21 cellular contexts compared by ENCODE assay signal in the genomic region with DNA sequence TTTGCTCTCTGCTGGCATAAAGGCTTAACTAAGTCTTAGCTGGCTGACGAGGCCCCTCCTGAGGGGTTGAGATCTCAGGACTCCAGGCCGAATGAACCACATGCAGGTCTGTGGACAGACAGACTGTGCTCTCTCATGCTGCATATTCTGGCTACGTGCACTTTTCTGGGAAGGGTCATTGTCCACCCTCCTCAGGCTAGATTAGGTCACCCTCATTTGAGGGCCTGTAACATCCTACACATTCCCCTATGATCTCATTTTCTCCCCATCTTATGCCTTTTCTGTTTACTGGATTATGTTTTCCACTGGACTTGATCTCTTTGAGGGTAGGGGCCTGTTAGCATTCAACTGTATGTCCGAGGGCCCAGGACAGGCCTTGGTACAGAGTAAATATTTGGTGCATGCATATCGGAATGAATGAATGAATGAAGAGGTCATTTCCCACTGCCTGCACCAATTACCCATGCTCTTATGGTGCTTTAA.
"Had no signal": no experiment of that assay in that cellular context is flagged by ENCODE, and none has a peak within 500 bp of the region (broad histone marks: within the 10 kb centered on the region; RNA-seq: fewer than 3 reads in every experiment).

No MANE protein-coding gene starts in this region.

- H3K27me3 Mint-ChIP-seq: memory B cell; naive thymus-derived CD8-positive, alpha-beta T cell had no signal

- H3K27ac Mint-ChIP-seq: memory B cell had no signal

- H3K4me3 ChIP-seq: dorsolateral prefrontal cortex, left ventricle myocardium inferior, lower lobe of right lung, ovary, right atrium auricular region, tibial artery, upper lobe of right lung, vagina had no signal

- H3K9me3 Mint-ChIP-seq: memory B cell; naive thymus-derived CD8-positive, alpha-beta T cell; neural crest cell had no signal

- H3K4me1 ChIP-seq: foreskin keratinocyte, tibial artery, vagina had no signal

- H3K27me3 ChIP-seq: dorsolateral prefrontal cortex, foreskin keratinocyte, ovary, right atrium auricular region, tibial artery, upper lobe of right lung, vagina had no signal

- H3K4me3 Mint-ChIP-seq: memory B cell; naive thymus-derived CD8-positive, alpha-beta T cell had no signal

- DNase-seq: cortex of kidney; dorsolateral prefrontal cortex; effector memory CD4-positive, alpha-beta T cell; foreskin keratinocyte; kidney; left cardiac atrium; left ventricle myocardium inferior; lower lobe of right lung; midbrain; naive thymus-derived CD8-positive, alpha-beta T cell; nucleus accumbens; ovary; small intestine; stimulated activated CD4-positive, alpha-beta T cell treated with anti-CD3 and anti-CD28 coated beads, Interleukin-2, amount 100 ng/mL, for 48 hours; stimulated activated naive CD8-positive, alpha-beta T cell treated with anti-CD3 and anti-CD28 coated beads, Interleukin-15, Interleukin-2, amounts not matched to agents 100 U/mL and 50 U/mL, for 24 hours; tibial artery; upper lobe of right lung had no signal

- H3K9me3 ChIP-seq: left ventricle myocardium inferior, lower lobe of right lung, ovary, right atrium auricular region, tibial artery, upper lobe of right lung, vagina had no signal

- H3K27ac ChIP-seq: foreskin keratinocyte, lower lobe of right lung, ovary, tibial artery, upper lobe of right lung, vagina had no signal

- ATAC-seq: foreskin keratinocyte; left cardiac atrium; lower lobe of right lung; naive thymus-derived CD8-positive, alpha-beta T cell; stimulated activated naive CD8-positive, alpha-beta T cell treated with anti-CD3 and anti-CD28 coated beads, Interleukin-15, Interleukin-2, amounts not matched to agents 100 U/mL and 50 U/mL, for 24 hours; upper lobe of right lung had no signal

- H3K36me3 ChIP-seq: ovary, right atrium auricular region, upper lobe of right lung, vagina had no signal
